ENCODE assay signal across 19 cellular contexts in the genomic region with DNA sequence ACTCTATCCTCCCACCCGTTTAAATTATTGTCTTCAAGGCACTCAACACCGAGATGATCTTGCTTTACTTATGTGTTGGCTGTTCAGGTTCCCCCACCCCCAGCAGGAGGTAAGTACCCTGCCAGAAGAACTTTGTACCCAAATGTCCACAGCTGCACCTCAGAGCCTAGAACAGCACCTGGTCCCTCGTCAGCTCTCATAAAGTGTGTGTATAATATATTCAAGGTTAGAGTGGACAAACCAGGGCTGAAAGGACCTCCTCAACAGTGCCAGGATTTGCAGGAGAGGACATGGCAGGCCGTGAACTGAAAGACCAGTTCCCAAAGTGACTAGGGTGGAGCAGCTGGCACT. TPM values are rescaled to one million over a fixed set of nuclear protein-coding genes. Genes with fewer than 3 reads are reported as not detected.
"Had no signal": no experiment of that assay in that cellular context is flagged by ENCODE, and none has a peak within 500 bp of the region (broad histone marks: within the 10 kb centered on the region; RNA-seq: fewer than 3 reads in every experiment).

No MANE protein-coding gene starts in this region.

- H3K9me3 Mint-ChIP-seq: activated T-cell treated with anti-CD3 and anti-CD28 coated beads, Interleukin-2, amount 50 U/mL, for 24 hours had no signal

- H3K27ac ChIP-seq: adrenal gland, cardiac muscle cell, left ventricle myocardium inferior, ovary had no signal

- FAIRE-seq: colon, endometrium, keratinocyte had no signal

- H3K4me3 Mint-ChIP-seq: activated CD8-positive, alpha-beta memory T cell treated with anti-CD3 and anti-CD28 coated beads, Interleukin-2, amount 10 ng/mL, durations not matched to agents 7 days and 5 days; activated T-cell treated with anti-CD3 and anti-CD28 coated beads, Interleukin-2, amount 50 U/mL, for 24 hours; natural killer cell had no signal

- DNase-seq: activated CD8-positive, alpha-beta memory T cell treated with anti-CD3 and anti-CD28 coated beads, Interleukin-2, amount 10 ng/mL, durations not matched to agents 7 days and 5 days; activated naive CD4-positive, alpha-beta T cell treated with anti-CD3 and anti-CD28 coated beads, Interleukin-2, amount 50 U/mL, for 16 hours; activated T-cell treated with anti-CD3 and anti-CD28 coated beads, Interleukin-2, amount 50 U/mL, for 24 hours; adrenal gland; left ventricle myocardium inferior; mesenchymal stem cell; natural killer cell; ovary; stimulated activated CD4-positive, alpha-beta T cell treated with anti-CD3 and anti-CD28 coated beads, Interleukin-12 subunit alpha, Interleukin-12 subunit beta, amount 100 ng/mL, for 4 hours; stimulated activated CD4-positive, alpha-beta T cell treated with anti-CD3 and anti-CD28 coated beads, Interleukin-2, amount 100 ng/mL, for 24 hours; T1000 had no signal

- ATAC-seq: activated CD4-positive, CD25-positive, alpha-beta regulatory T cell treated with anti-CD3 and anti-CD28 coated beads, Interleukin-2, amount 50 U/mL, for 24 hours; activated CD8-positive, alpha-beta memory T cell treated with anti-CD3 and anti-CD28 coated beads, Interleukin-2, amount 10 ng/mL, durations not matched to agents 7 days and 5 days; esophagus mucosa; natural killer cell had no signal

- H3K27me3 ChIP-seq: ovary had no signal

- H3K36me3 ChIP-seq: adrenal gland, cardiac muscle cell, left ventricle myocardium inferior, ovary had no signal

- H3K27ac Mint-ChIP-seq: activated CD8-positive, alpha-beta memory T cell treated with anti-CD3 and anti-CD28 coated beads, Interleukin-2, amount 10 ng/mL, durations not matched to agents 7 days and 5 days; activated T-cell treated with anti-CD3 and anti-CD28 coated beads, Interleukin-2, amount 50 U/mL, for 24 hours; natural killer cell had no signal

- H3K4me3 ChIP-seq: adrenal gland, cardiac muscle cell, left ventricle myocardium inferior, ovary had no signal

- H3K9me3 ChIP-seq: adrenal gland, ovary had no signal

RNA-seq across cellular contexts. Expression of a gene that starts 5.9 kb away (rescaled TPM):
- polyA plus RNA-seq: keratinocyte had no signal

RNA-seq across cellular contexts. Expression of a gene that starts 8.5 kb away (rescaled TPM):
- total RNA-seq: activated CD8-positive, alpha-beta memory T cell treated with anti-CD3 and anti-CD28 coated beads, Interleukin-2, amount 10 ng/mL, durations not matched to agents 7 days and 5 days; adrenal gland; cardiac muscle cell; esophagus mucosa; left ventricle myocardium inferior; natural killer cell; pulmonary artery endothelial cell; urinary bladder had no signal
- polyA plus RNA-seq: cardiac muscle cell, keratinocyte, ovary, urinary bladder had no signal

RNA-seq across cellular contexts. Expression of a gene that starts 9.8 kb away (rescaled TPM):
- total RNA-seq: activated CD8-positive, alpha-beta memory T cell treated with anti-CD3 and anti-CD28 coated beads, Interleukin-2, amount 10 ng/mL, durations not matched to agents 7 days and 5 days; adrenal gland; cardiac muscle cell; esophagus mucosa; left ventricle myocardium inferior; natural killer cell; ovary; pulmonary artery endothelial cell; urinary bladder had no signal
- polyA plus RNA-seq: keratinocyte, ovary, urinary bladder had no signal
